ENCODE assay signal across 8 cellular contexts in the genomic region with DNA sequence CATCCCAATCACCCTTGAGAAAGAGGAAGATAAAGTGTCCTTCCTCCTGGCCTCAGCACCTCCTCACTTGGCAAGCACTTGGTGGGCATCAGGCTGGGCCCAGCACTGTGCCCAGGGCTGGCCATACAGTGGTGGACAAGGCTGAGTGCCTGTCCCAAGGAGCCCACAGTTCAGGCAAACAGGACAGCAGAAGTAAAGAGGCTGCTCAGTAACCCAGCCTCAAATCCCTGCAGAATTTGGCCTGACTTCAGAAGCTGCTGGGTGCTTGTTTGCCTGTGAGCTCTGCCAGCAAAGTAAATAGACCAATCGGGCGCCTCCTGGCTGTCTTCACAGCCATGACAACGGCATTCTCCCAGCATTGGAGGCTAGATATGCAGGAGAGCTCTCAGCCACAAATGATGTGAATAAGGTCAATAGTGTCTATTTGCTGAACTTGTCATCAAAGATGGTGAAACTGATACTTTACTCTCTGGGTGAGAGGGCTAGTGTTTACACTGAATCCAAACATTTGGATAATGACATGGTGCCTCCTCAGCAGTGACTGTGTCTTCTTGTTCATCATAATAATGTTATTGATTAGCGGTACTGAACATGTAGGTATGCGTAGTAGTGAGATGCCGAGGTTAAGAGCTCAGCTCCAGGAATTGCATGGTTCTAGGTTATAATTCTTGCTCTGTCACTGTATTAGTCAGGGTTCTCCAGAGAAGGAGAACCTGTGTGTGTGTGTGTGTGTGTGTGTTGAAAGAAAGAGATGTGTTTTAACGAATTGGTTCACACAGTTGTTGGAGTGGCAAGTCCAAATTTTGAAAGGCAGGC. TPM values are rescaled to one million over a fixed set of nuclear protein-coding genes. Genes with fewer than 3 reads are reported as not detected.
A peak's percentile ranks its signal among the peaks of the same experiment; 100 is the strongest.
DNase-seq lines count a peak whose midpoint lies in the region; ATAC-seq, FAIRE-seq and TF ChIP-seq lines count a peak whose summit lies in the region.

No MANE protein-coding gene starts in this region.

- WGBS in pancreas, 2 donors: 30 to 33% methylated on average over 7 of the region's 7 CpGs

- no peak overlapping the region for H3K4me2 ChIP-seq in GM23338

- peak; percentile 83 for DNase-seq in AG04450 (ENCODE audit: low read depth, low spot score)
- DNase-seq in GM23338 (ENCODE audit: low spot score): peak; percentile 81
- DNase-seq in NCI-H345 (lab: John Stamatoyannopoulos, UW): peak; percentile 96
- DNase-seq in activated T-helper 2 cell treated with anti-CD3 and anti-CD28 coated beads, Interferon-gamma antibody, Interleukin-2, Interleukin-4, amounts not matched to agents 10 μg/mL and 5 μg/mL and 100 μg/mL, durations not matched to agents 14 hours and 24 hours and 36 hours (ENCODE audit: low spot score): no peak
- peak; percentile 68 to 78 for DNase-seq in frontal cortex (ENCODE audit: low spot score in 2 of 2)
- DNase-seq in pancreas: peak; percentile 75 to 87 (median 80)

- no peak overlapping the region for H3K4me3 Mint-ChIP-seq in GM23338
- no peak overlapping the region for H3K4me3 Mint-ChIP-seq in activated T-helper 2 cell treated with anti-CD3 and anti-CD28 coated beads, Interferon-gamma antibody, Interleukin-2, Interleukin-4, amounts not matched to agents 10 μg/mL and 5 μg/mL and 100 μg/mL, durations not matched to agents 14 hours and 24 hours and 36 hours (ENCODE audit: low read depth)

- no peaks in the 10 kb centered on the region for H3K9me3 Mint-ChIP-seq in GM23338
- H3K9me3 Mint-ChIP-seq in activated T-helper 2 cell treated with anti-CD3 and anti-CD28 coated beads, Interferon-gamma antibody, Interleukin-2, Interleukin-4, amounts not matched to agents 10 μg/mL and 5 μg/mL and 100 μg/mL, durations not matched to agents 14 hours and 24 hours and 36 hours: no peaks in the 10 kb centered on the region

- peaks cover 25% of the 10 kb centered on the region for H3K4me1 Mint-ChIP-seq in GM23338
- H3K4me1 Mint-ChIP-seq in activated T-helper 2 cell treated with anti-CD3 and anti-CD28 coated beads, Interferon-gamma antibody, Interleukin-2, Interleukin-4, amounts not matched to agents 10 μg/mL and 5 μg/mL and 100 μg/mL, durations not matched to agents 14 hours and 24 hours and 36 hours (ENCODE audit: low read depth): peaks cover 52% of the 10 kb centered on the region

- H3K36me3 Mint-ChIP-seq in GM23338 (ENCODE audit: low read depth): peaks cover 2% of the 10 kb centered on the region; the same call in 1 of the 3 replicates
- peaks cover 50% of the 10 kb centered on the region for H3K36me3 Mint-ChIP-seq in activated T-helper 2 cell treated with anti-CD3 and anti-CD28 coated beads, Interferon-gamma antibody, Interleukin-2, Interleukin-4, amounts not matched to agents 10 μg/mL and 5 μg/mL and 100 μg/mL, durations not matched to agents 14 hours and 24 hours and 36 hours (ENCODE audit: low read depth)

- no peaks in the 10 kb centered on the region for H3F3A ChIP-seq in GM23338 (replicated peaks; ENCODE audit: low read depth)

- H3K79me2 ChIP-seq in GM23338 (replicated peaks; ENCODE audit: insufficient read depth): no peaks in the 10 kb centered on the region

- no peaks in the 10 kb centered on the region for H3K9me3 ChIP-seq in AG04450 (ENCODE audit: control insufficient read depth, insufficient read depth, low read length)
- H3K9me3 ChIP-seq in pancreas: no peaks in the 10 kb centered on the region

- 0 out of 2 replicates have a peak, but pooled peaks cover 4% of the 10 kb centered on the region for H3K9me2 ChIP-seq in GM23338 (ENCODE audit: insufficient read depth)

- H3K4me1 ChIP-seq in GM23338 (ENCODE audit: insufficient read depth): peaks cover 8% of the 10 kb centered on the region; the same call in 1 of the 2 replicates
- peaks cover 0 to 3% (median 0%) of the 10 kb centered on the region in 3 donors for H3K4me1 ChIP-seq in pancreas

- CTCF ChIA-PET in AG04450 (lab: Charles Lee): interaction anchor here (0.6 to 2.1 kb wide), 28 partner anchors 8 to 151 kb away, joined by 3 to 18 read pairs (median 6); a partner anchor contains a TSS

- H3K36me3 ChIP-seq in GM23338 (ENCODE audit: insufficient read depth) (no peaks in the 10 kb centered on the region), pancreas (no peaks in the 10 kb centered on the region)

- no peak overlapping the region for H2AFZ ChIP-seq in GM23338

- H4K20me1 ChIP-seq in GM23338 (replicated peaks; ENCODE audit: insufficient read depth): no peaks in the 10 kb centered on the region

- intact Hi-C loops in activated T-helper 2 cell treated with anti-CD3 and anti-CD28 coated beads, Interferon-gamma antibody, Interleukin-2, Interleukin-4, amounts not matched to agents 10 μg/mL and 5 μg/mL and 100 μg/mL, durations not matched to agents 14 hours and 24 hours and 36 hours (cut with micrococcal nuclease): loop anchor here (1.0 kb wide), 1 partner anchor 73 kb away; a partner anchor contains a TSS
- intact Hi-C loops in pancreas (cut with DNase I): loop anchor here in 1 of 3 donors (10.0 kb wide), 1 partner anchor 70 kb away; a partner anchor contains a TSS

- peak; percentile 91 for ATAC-seq in GM23338
- ATAC-seq in pancreas: peak; percentile 96 to 99 (median 97)
- ATAC-seq in HG03342 (IDR thresholded peaks at IDR 0.05; ENCODE audit: unreplicated experiment): no peak
- no peak for ATAC-seq in HG02981 (IDR thresholded peaks at IDR 0.05; ENCODE audit: unreplicated experiment)

- POLR2A ChIA-PET in AG04450 (lab: Yijun Ruan, JAX): interaction anchor here (0.5 to 1.8 kb wide), 6 partner anchors 8 to 72 kb away, joined by 3 to 16 read pairs (median 6); a partner anchor contains a TSS

- peak overlapping the region; percentile 77 for H3K27ac ChIP-seq in AG04450 (ENCODE audit: low read depth, low read length)
- no peak overlapping the region for H3K27ac ChIP-seq in GM23338 (ENCODE audit: low read depth)
- H3K27ac ChIP-seq in pancreas: no peak overlapping the region

- H3K27me3 ChIP-seq in AG04450 (ENCODE audit: control insufficient read depth, insufficient read depth, low read length) (no peaks in the 10 kb centered on the region), GM23338 (ENCODE audit: insufficient read depth) (no peaks in the 10 kb centered on the region), pancreas (no peaks in the 10 kb centered on the region)

- peaks cover 10% of the 10 kb centered on the region for H3K27me3 Mint-ChIP-seq in GM23338 (ENCODE audit: insufficient read depth, low read depth, poor library complexity)
- H3K27me3 Mint-ChIP-seq in activated T-helper 2 cell treated with anti-CD3 and anti-CD28 coated beads, Interferon-gamma antibody, Interleukin-2, Interleukin-4, amounts not matched to agents 10 μg/mL and 5 μg/mL and 100 μg/mL, durations not matched to agents 14 hours and 24 hours and 36 hours (ENCODE audit: low read depth): no peaks in the 10 kb centered on the region

- peak; percentile 62 for TF ChIP-seq CTCF in AG04450 (IDR thresholded peaks at IDR 0.05; ENCODE audit: low read depth, low read length)
- peak; percentile 53 to 71 for TF ChIP-seq CTCF in GM23338 (conservative IDR thresholded peaks at IDR 0.05; ENCODE audit: low read depth in 2 of 2)
- TF ChIP-seq CTCF in pancreas (IDR thresholded peaks at IDR 0.05): peak in 3 of 4 donors; percentile 34 to 53 (median 41)

- peak overlapping the region; percentile 88 for H3K27ac Mint-ChIP-seq in GM23338
- peak overlapping the region; percentile 37 for H3K27ac Mint-ChIP-seq in activated T-helper 2 cell treated with anti-CD3 and anti-CD28 coated beads, Interferon-gamma antibody, Interleukin-2, Interleukin-4, amounts not matched to agents 10 μg/mL and 5 μg/mL and 100 μg/mL, durations not matched to agents 14 hours and 24 hours and 36 hours

- H3K4me3 ChIP-seq in AG04450 (ENCODE audit: low read depth, low read length) (no peak overlapping the region), GM23338 (no peak overlapping the region), pancreas (no peak overlapping the region)

- FAIRE-seq in frontal cortex (lab: Jason Lieb, UNC) (no peak), pancreas (lab: Jason Lieb, UNC) (no peak)

RNA-seq across cellular contexts. Expression of a gene that starts 36.9 kb away (rescaled TPM):
- polyA plus RNA-seq in AG04450 (2011; rRNA removed) (7.0 and 7.1 TPM in 2 replicates), GM23338 (2016; fragmentation: Nextera tagmentation; extraction: Ambion mirVana) (5.4 and 6.5 TPM in 2 replicates), pancreas (1 to 10 TPM; 1.7 to 2.1 TPM)
- polyA minus RNA-seq in AG04450 (2011; rRNA and poly(A)+ RNA removed): 7.9 and 10.2 TPM in 2 replicates
- total RNA-seq in GM23338 (2014; rRNA removed; shearing (Covaris generic)): 18.5 and 25.5 TPM in 2 replicates
- 20.6 and 21.1 TPM in 2 replicates for total RNA-seq in activated T-helper 2 cell treated with anti-CD3 and anti-CD28 coated beads, Interferon-gamma antibody, Interleukin-2, Interleukin-4, amounts not matched to agents 10 μg/mL and 5 μg/mL and 100 μg/mL, durations not matched to agents 14 hours and 24 hours and 36 hours
- total RNA-seq in frontal cortex (14.3 TPM), pancreas (1 to 10 TPM; 2.0 to 4.0 (median 2.7) TPM)

RNA-seq across cellular contexts. Expression of a gene that starts 52.9 kb away (rescaled TPM):
- polyA plus RNA-seq in AG04450 (2011; rRNA removed): 2,636 and 2,921 TPM in 2 replicates
- 853 and 1,025 TPM in 2 replicates for polyA minus RNA-seq in AG04450 (2011; rRNA and poly(A)+ RNA removed)
- total RNA-seq in GM23338 (2014; rRNA removed; shearing (Covaris generic)): 1,297 and 1,329 TPM in 2 replicates
- 686 and 730 TPM in 2 replicates for polyA plus RNA-seq in GM23338 (2016; fragmentation: Nextera tagmentation; extraction: Ambion mirVana)
- 1,727 and 1,773 TPM in 2 replicates for total RNA-seq in activated T-helper 2 cell treated with anti-CD3 and anti-CD28 coated beads, Interferon-gamma antibody, Interleukin-2, Interleukin-4, amounts not matched to agents 10 μg/mL and 5 μg/mL and 100 μg/mL, durations not matched to agents 14 hours and 24 hours and 36 hours
- 1,604 TPM for total RNA-seq in frontal cortex
- 1,000 to 10,000 TPM in 1 of 6 donors, 100 to 1,000 TPM in 5; 474 to 1,265 (median 898) TPM for total RNA-seq in pancreas
- polyA plus RNA-seq in pancreas: 1,000 to 10,000 TPM in 1 of 2 donors, 100 to 1,000 TPM in 1; 429 to 1,039 TPM

Comparison
In these comparisons a context has a peak if more than half of its experiments do, and no peak if none do; other contexts are left out.
1. ATAC-seq: peak in GM23338 (single experiment) and pancreas (4 of 4); none in HG03342 (single experiment) and HG02981 (single experiment).
2. Peak in every context shown above with its lines, with median percentiles within 50 percentile points of each other: CTCF ChIP-seq.